ENCODE assay signal across 13 cellular contexts in the genomic region with DNA sequence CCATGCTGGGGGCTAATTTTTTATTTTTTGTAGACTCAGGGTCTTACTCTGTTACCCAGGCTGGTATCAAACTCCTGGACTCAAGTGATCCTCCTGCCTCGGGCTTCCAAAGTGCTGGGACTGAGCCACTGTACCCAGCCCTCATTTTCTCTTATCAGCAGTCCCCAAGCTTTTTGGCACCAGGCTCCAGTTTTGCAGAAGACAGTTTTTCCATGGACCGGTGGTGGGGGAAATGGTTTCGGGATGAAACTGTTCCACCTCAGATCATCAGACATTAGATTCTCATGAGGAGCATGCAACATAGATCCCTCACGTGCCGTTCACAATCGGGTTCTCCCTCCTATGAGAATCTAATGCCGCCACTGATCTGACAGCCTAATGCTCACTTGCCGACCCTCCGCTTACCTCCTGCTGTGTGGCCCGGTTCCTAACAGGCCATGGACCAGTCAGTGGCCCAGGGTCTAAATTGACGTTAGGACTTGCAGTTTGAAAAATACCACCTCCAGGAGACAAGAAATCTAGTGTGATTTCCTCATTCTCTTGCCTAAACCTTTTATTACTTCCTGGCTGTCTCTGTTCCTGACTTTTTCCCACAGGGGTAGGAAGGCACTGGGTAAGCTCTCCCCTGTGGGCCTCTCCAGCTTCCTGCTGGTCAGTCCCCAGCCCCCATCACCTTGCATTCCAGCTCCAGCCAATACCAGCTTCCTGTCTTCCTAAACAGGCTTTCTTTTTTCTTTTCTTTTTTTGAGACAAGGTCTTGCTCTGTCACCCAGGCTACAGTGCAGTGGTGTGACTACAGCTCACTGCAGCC. TPM values are rescaled to one million over a fixed set of nuclear protein-coding genes. Genes with fewer than 3 reads are reported as not detected.
A peak's percentile ranks its signal among the peaks of the same experiment; 100 is the strongest.
DNase-seq lines count a peak whose midpoint lies in the region; ATAC-seq and TF ChIP-seq lines count a peak whose summit lies in the region.
"Had no signal": no experiment of that assay in that cellular context is flagged by ENCODE, and none has a peak within 500 bp of the region (broad histone marks: within the 10 kb centered on the region; RNA-seq: fewer than 3 reads in every experiment).

No MANE protein-coding gene starts in this region.

- H3K4me2 ChIP-seq in GM23248 (ENCODE audit: unreplicated experiment), result no peak overlapping the region

- no peaks in the 10 kb centered on the region for H3K9me3 Mint-ChIP-seq in endothelial cell (ENCODE audit: unreplicated experiment)
- H3K9me3 Mint-ChIP-seq in nephron, result no peaks in the 10 kb centered on the region

- H3K4me3 ChIP-seq in GM23248, result no peak overlapping the region

- WGBS in GM23248 (ENCODE audit: low coverage in 1 of 2, low lambda C conversion rate in 2 of 2, missing lambda C conversion rate in 2 of 2), 2 experiments, result 88 to 90% methylated on average over 11 of the region's 11 CpGs

- peak overlapping the region; percentile 51; the same call in 1 of the 2 replicates for H2AFZ ChIP-seq in GM23248

- H3K27me3 Mint-ChIP-seq in endothelial cell (ENCODE audit: unreplicated experiment) (peaks cover 1% of the 10 kb centered on the region), nephron (ENCODE audit: low read depth) (peaks cover 16% of the 10 kb centered on the region)

- no peak overlapping the region for H3K9ac ChIP-seq in GM23248

- peaks cover 5% of the 10 kb centered on the region; the same call in 1 of the 2 replicates for H3K4me1 ChIP-seq in GM23248 (ENCODE audit: insufficient read depth)

- H3F3A ChIP-seq in GM23248 (ENCODE audit: insufficient read depth), result no peaks in the 10 kb centered on the region

- H3K9me2 ChIP-seq in GM23248 (ENCODE audit: insufficient read depth), result no peaks in the 10 kb centered on the region

- no peaks in the 10 kb centered on the region for H4K20me1 ChIP-seq in GM23248 (ENCODE audit: insufficient read depth)

- in situ Hi-C loops in GM23248 (cut with MboI), result no loop called here
- in situ Hi-C loops in G401 (cut with HindIII; ENCODE audit: low sequenced_read_pairs), result loop anchor here (10.0 kb wide), 2 partner anchors 152 to 232 kb away; no protein-coding TSS in a partner anchor

- H3K36me3 Mint-ChIP-seq in endothelial cell (ENCODE audit: low read depth, unreplicated experiment), result peaks cover 3% of the 10 kb centered on the region
- peaks cover 3% of the 10 kb centered on the region for H3K36me3 Mint-ChIP-seq in nephron (ENCODE audit: low read depth)

- DNase-seq in GM23248, result no peak
- peak; percentile 40 for DNase-seq in NCI-H226
- peak; percentile 46 for DNase-seq in endothelial cell (ENCODE audit: low spot score)
- no peak for DNase-seq in stimulated activated CD4-positive, alpha-beta T cell treated with anti-CD3 and anti-CD28 coated beads, Interleukin-2, amount 100 ng/mL, for 24 hours
- DNase-seq in mesenteric fat pad (ENCODE audit: low spot score), result no peak
- DNase-seq in G401 (ENCODE audit: low spot score), result no peak
- DNase-seq: C1 segment of cervical spinal cord; effector CD8-positive, alpha-beta T cell; NCI-H2171; SW 1271 had no signal

- no peaks in the 10 kb centered on the region for H3K27me3 ChIP-seq in GM23248 (replicated peaks; ENCODE audit: insufficient read depth)

- no peaks in the 10 kb centered on the region for H3K9me3 ChIP-seq in GM23248 (ENCODE audit: low read depth)

- H3K27ac Mint-ChIP-seq in endothelial cell (ENCODE audit: unreplicated experiment) (peak overlapping the region; percentile 97), nephron (peak overlapping the region; percentile 77 to 85 (median 80))

- no peaks in the 10 kb centered on the region for H3K36me3 ChIP-seq in GM23248 (ENCODE audit: low read depth)

- H3K4me1 Mint-ChIP-seq in endothelial cell (ENCODE audit: unreplicated experiment) (peaks cover 29% of the 10 kb centered on the region), nephron (peaks cover 23% of the 10 kb centered on the region)

- H3K79me2 ChIP-seq in GM23248 (ENCODE audit: insufficient read depth), result no peaks in the 10 kb centered on the region

- TF ChIP-seq CTCF in endothelial cell (IDR thresholded peaks at IDR 0.05; ENCODE audit: unreplicated experiment) (no peak), nephron (IDR thresholded peaks at IDR 0.05; ENCODE audit: unreplicated experiment in 3 of 3) (no peak)

- ATAC-seq in GM21367 (IDR thresholded peaks at IDR 0.05; ENCODE audit: unreplicated experiment), result no peak
- ATAC-seq: left lobe of liver had no signal

- H3K4me3 Mint-ChIP-seq in endothelial cell (ENCODE audit: unreplicated experiment) (no peak overlapping the region), nephron (no peak overlapping the region)

- no peak overlapping the region for H3K27ac ChIP-seq in GM23248

RNA-seq across cellular contexts. Expression of a gene that starts 9.3 kb away (rescaled TPM):
- total RNA-seq in GM23248 (2014; rRNA removed; shearing (Covaris generic)), result 58.3 and 69.4 TPM in 2 replicates
- 103 and 107 TPM in 2 replicates for polyA plus RNA-seq in GM23248 (2016; fragmentation: Nextera tagmentation; extraction: Ambion mirVana)
- total RNA-seq in endothelial cell (ENCODE audit: unreplicated experiment), result 82.1 TPM
- 84.0 TPM for total RNA-seq in mesenteric fat pad
- 55.4 and 76.7 TPM in 2 replicates for total RNA-seq in G401 (2014; rRNA removed; shearing (Covaris generic))

RNA-seq across cellular contexts. Expression of a gene that starts 26.8 kb away (rescaled TPM):
- total RNA-seq in GM23248 (2014; rRNA removed; shearing (Covaris generic)), result 0.25 and 0.54 TPM in 2 replicates
- 0.81 and 1.4 TPM in 2 replicates for polyA plus RNA-seq in GM23248 (2016; fragmentation: Nextera tagmentation; extraction: Ambion mirVana)
- 2.2 TPM for total RNA-seq in endothelial cell (ENCODE audit: unreplicated experiment)
- total RNA-seq in mesenteric fat pad, result 0.48 TPM
- total RNA-seq in G401 (2014; rRNA removed; shearing (Covaris generic)), result 1.7 TPM in 1 of 2 replicates, not detected in the other

RNA-seq across cellular contexts. Expression of a gene that starts 38.5 kb away (rescaled TPM):
- 139 and 144 TPM in 2 replicates for total RNA-seq in GM23248 (2014; rRNA removed; shearing (Covaris generic))
- polyA plus RNA-seq in GM23248 (2016; fragmentation: Nextera tagmentation; extraction: Ambion mirVana), result 101 TPM in 2 replicates
- total RNA-seq in endothelial cell (ENCODE audit: unreplicated experiment) (376 TPM), mesenteric fat pad (140 TPM)
- 193 and 255 TPM in 2 replicates for total RNA-seq in G401 (2014; rRNA removed; shearing (Covaris generic))

RNA-seq across cellular contexts. Expression of a gene that starts 60.0 kb away (rescaled TPM):
- total RNA-seq in GM23248 (2014; rRNA removed; shearing (Covaris generic)), result 61.6 and 71.3 TPM in 2 replicates
- 69.3 and 73.5 TPM in 2 replicates for polyA plus RNA-seq in GM23248 (2016; fragmentation: Nextera tagmentation; extraction: Ambion mirVana)
- total RNA-seq in endothelial cell (ENCODE audit: unreplicated experiment), result 92.8 TPM
- total RNA-seq in mesenteric fat pad, result 74.8 TPM
- total RNA-seq in G401 (2014; rRNA removed; shearing (Covaris generic)), result 148 and 158 TPM in 2 replicates

Comparison
In these comparisons a context has a peak if more than half of its experiments do, and no peak if none do; other contexts are left out.
1. DNase-seq: peak in NCI-H226 (single experiment) and endothelial cell (single experiment); none in GM23248 (single experiment), stimulated activated CD4-positive, alpha-beta T cell treated with anti-CD3 and anti-CD28 coated beads, Interleukin-2, amount 100 ng/mL, for 24 hours (0 of 2), mesenteric fat pad (single experiment) and G401 (single experiment).